Comparison of ENCODE assay signal across 10 cellular contexts in the genomic region with DNA sequence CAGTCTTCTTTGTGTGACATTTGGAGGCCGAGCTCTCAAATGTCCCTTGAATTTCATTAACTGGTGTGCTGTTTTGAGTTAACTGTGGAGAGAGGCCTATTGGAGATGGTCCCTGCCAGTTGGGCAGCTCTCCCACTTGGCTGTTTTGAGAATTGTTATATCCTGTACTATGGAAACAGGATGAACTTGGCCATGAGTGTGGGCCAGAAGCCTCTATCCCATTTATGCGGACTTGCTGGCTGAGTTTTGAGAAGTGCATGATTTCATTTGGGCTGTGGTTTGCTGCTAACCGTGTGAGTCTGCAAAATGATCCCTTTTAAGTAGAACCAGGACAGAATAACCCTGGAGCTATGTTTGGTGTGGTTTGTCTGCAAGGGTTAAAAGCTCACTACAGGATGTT.
A peak's percentile ranks its signal among the peaks of the same experiment; 100 is the strongest.
DNase-seq lines count a peak whose midpoint lies in the region; ATAC-seq and TF ChIP-seq lines count a peak whose summit lies in the region.
"Had no signal": no experiment of that assay in that cellular context is flagged by ENCODE, and none has a peak within 500 bp of the region (broad histone marks: within the 10 kb centered on the region; RNA-seq: fewer than 3 reads in every experiment).

No MANE protein-coding gene starts in this region.

- CTCF ChIA-PET in naive thymus-derived CD4-positive, alpha-beta T cell (lab: Charles Lee), result no interaction called here
- CTCF ChIA-PET in Caco-2 (lab: Charles Lee), result no interaction called here

- H3K36me3 ChIP-seq in BE2C, result no peaks in the 10 kb centered on the region
- no peaks in the 10 kb centered on the region for H3K36me3 ChIP-seq in naive thymus-derived CD4-positive, alpha-beta T cell (ENCODE audit: control insufficient read depth in 2 of 3, insufficient read depth in 3 of 3, low read length in 3 of 3)
- H3K36me3 ChIP-seq in Caco-2 (ENCODE audit: control insufficient read depth, insufficient read depth, low read length), result no peaks in the 10 kb centered on the region
- H3K36me3 ChIP-seq: SJSA1 had no signal

- H3K4me1 ChIP-seq in BE2C (no peaks in the 10 kb centered on the region; the same call in 1 of the 2 replicates), Caco-2 (no peaks in the 10 kb centered on the region)
- H3K4me1 ChIP-seq in naive thymus-derived CD4-positive, alpha-beta T cell (ENCODE audit: control insufficient read depth in 2 of 2, insufficient read depth in 2 of 2, low read length in 2 of 2), result no peaks in the 10 kb centered on the region
- H3K4me1 ChIP-seq: SJSA1 had no signal

- H3K27ac ChIP-seq in naive thymus-derived CD4-positive, alpha-beta T cell (ENCODE audit: low read depth, low read length), result no peak overlapping the region
- H3K27ac ChIP-seq: SJSA1 had no signal

- DNase-seq in BE2C (peak; percentile 64), anterior cingulate cortex (lab: John Stamatoyannopoulos, UW) (peak in 46 of 58 donors; percentile 8 to 78 (median 40)), Right ventricle myocardium inferior (ENCODE audit: missing footprints) (peak; percentile 87), posterior cingulate gyrus (peak in 8 of 10 donors; percentile 20 to 86 (median 52)), Caco-2 (no peak)
- DNase-seq in stimulated activated CD4-positive, alpha-beta T cell treated with anti-CD3 and anti-CD28 coated beads, Interleukin-12 subunit alpha, Interleukin-12 subunit beta, amount 100 ng/mL, for 4 hours, result no peak
- no peak for DNase-seq in naive thymus-derived CD4-positive, alpha-beta T cell
- DNase-seq: CD4-positive, alpha-beta memory T cell had no signal

- ATAC-seq in Right ventricle myocardium inferior (peak; percentile 92), HG03460 (IDR thresholded peaks at IDR 0.05; ENCODE audit: unreplicated experiment) (no peak)
- no peak for ATAC-seq in naive thymus-derived CD4-positive, alpha-beta T cell

- H3K27me3 Mint-ChIP-seq in naive thymus-derived CD4-positive, alpha-beta T cell, result peaks cover 0 to 9% (median 3%) of the 10 kb centered on the region in 5 donors
- no peaks in the 10 kb centered on the region for H3K27me3 Mint-ChIP-seq in Caco-2 (ENCODE audit: insufficient read depth, unreplicated experiment)
- H3K27me3 Mint-ChIP-seq: CD4-positive, alpha-beta memory T cell had no signal

- H3K36me3 Mint-ChIP-seq in naive thymus-derived CD4-positive, alpha-beta T cell, result no peaks in the 10 kb centered on the region
- H3K36me3 Mint-ChIP-seq in Caco-2 (ENCODE audit: insufficient read depth, unreplicated experiment), result no peaks in the 10 kb centered on the region
- H3K36me3 Mint-ChIP-seq: CD4-positive, alpha-beta memory T cell had no signal

- H3K27me3 ChIP-seq in BE2C, result no peaks in the 10 kb centered on the region
- no peaks in the 10 kb centered on the region for H3K27me3 ChIP-seq in naive thymus-derived CD4-positive, alpha-beta T cell (ENCODE audit: control insufficient read depth in 2 of 2, insufficient read depth in 2 of 2, low read length in 2 of 2)
- no peaks in the 10 kb centered on the region for H3K27me3 ChIP-seq in Caco-2 (replicated peaks; ENCODE audit: control insufficient read depth, insufficient read depth, low read length)
- H3K27me3 ChIP-seq: SJSA1 had no signal

- peaks cover 0 to 6% (median 0%) of the 10 kb centered on the region in 11 donors for H3K9me3 Mint-ChIP-seq in naive thymus-derived CD4-positive, alpha-beta T cell
- no peaks in the 10 kb centered on the region for H3K9me3 Mint-ChIP-seq in Caco-2 (ENCODE audit: unreplicated experiment)

- TF ChIP-seq CTCF in BE2C (IDR thresholded peaks at IDR 0.05; ENCODE audit: low read depth, low read length) (no peak), Caco-2 (IDR thresholded peaks at IDR 0.05; ENCODE audit: insufficient read depth in 1 of 2, low read depth in 1 of 2, low read length in 1 of 2, severe bottlenecking in 1 of 2, unreplicated experiment in 1 of 2) (no peak)

- no peak overlapping the region for H3K27ac Mint-ChIP-seq in naive thymus-derived CD4-positive, alpha-beta T cell
- no peak overlapping the region for H3K27ac Mint-ChIP-seq in Caco-2 (ENCODE audit: unreplicated experiment)

- no peaks in the 10 kb centered on the region for H3K4me1 Mint-ChIP-seq in naive thymus-derived CD4-positive, alpha-beta T cell
- H3K4me1 Mint-ChIP-seq in Caco-2 (ENCODE audit: low read depth, unreplicated experiment), result no peaks in the 10 kb centered on the region
- H3K4me1 Mint-ChIP-seq: CD4-positive, alpha-beta memory T cell had no signal

- H3K4me3 ChIP-seq in BE2C (ENCODE audit: low read depth, low read length) (no peak overlapping the region), Caco-2 (ENCODE audit: low read depth, low read length) (no peak overlapping the region)
- no peak overlapping the region for H3K4me3 ChIP-seq in naive thymus-derived CD4-positive, alpha-beta T cell (ENCODE audit: low read length)
- H3K4me3 ChIP-seq: SJSA1 had no signal

- intact Hi-C loops in Right ventricle myocardium inferior (cut with DNase I) (loop anchor here (2.0 to 5.0 kb wide), 6 partner anchors 70 to 367 kb away; partner anchors contain the start of gene PTPRG), posterior cingulate gyrus (cut with DNase I) (no loop called here), Caco-2 (cut with micrococcal nuclease; ENCODE audit: unreplicated experiment) (no loop called here)
- intact Hi-C loops in naive thymus-derived CD4-positive, alpha-beta T cell (cut with micrococcal nuclease), result no loop called here

- POLR2A ChIA-PET in naive thymus-derived CD4-positive, alpha-beta T cell (lab: Charles Lee), result no interaction called here
- POLR2A ChIA-PET in Caco-2 (lab: Charles Lee), result no interaction called here

- H3K4me3 Mint-ChIP-seq in naive thymus-derived CD4-positive, alpha-beta T cell, result no peak overlapping the region
- H3K4me3 Mint-ChIP-seq in Caco-2 (ENCODE audit: unreplicated experiment), result no peak overlapping the region
- H3K4me3 Mint-ChIP-seq: CD4-positive, alpha-beta memory T cell had no signal

- H3K9me3 ChIP-seq in BE2C (no peaks in the 10 kb centered on the region), Caco-2 (no peaks in the 10 kb centered on the region)
- no peaks in the 10 kb centered on the region for H3K9me3 ChIP-seq in naive thymus-derived CD4-positive, alpha-beta T cell (ENCODE audit: control insufficient read depth in 2 of 3, low read length in 3 of 3)
- H3K9me3 ChIP-seq: SJSA1 had no signal

- no TSS peak for BruUV-seq in Caco-2 (replicated peaks; lab: Mats Ljungman, UMichigan)

Comparison
In these comparisons a context has a peak if more than half of its experiments do, and no peak if none do; other contexts are left out.
1. DNase-seq: peak in BE2C (single experiment), anterior cingulate cortex (46 of 58), Right ventricle myocardium inferior (single experiment) and posterior cingulate gyrus (8 of 10); none in stimulated activated CD4-positive, alpha-beta T cell treated with anti-CD3 and anti-CD28 coated beads, Interleukin-12 subunit alpha, Interleukin-12 subunit beta, amount 100 ng/mL, for 4 hours (single experiment), naive thymus-derived CD4-positive, alpha-beta T cell (0 of 9) and Caco-2 (0 of 2).